In the genomic region with DNA sequence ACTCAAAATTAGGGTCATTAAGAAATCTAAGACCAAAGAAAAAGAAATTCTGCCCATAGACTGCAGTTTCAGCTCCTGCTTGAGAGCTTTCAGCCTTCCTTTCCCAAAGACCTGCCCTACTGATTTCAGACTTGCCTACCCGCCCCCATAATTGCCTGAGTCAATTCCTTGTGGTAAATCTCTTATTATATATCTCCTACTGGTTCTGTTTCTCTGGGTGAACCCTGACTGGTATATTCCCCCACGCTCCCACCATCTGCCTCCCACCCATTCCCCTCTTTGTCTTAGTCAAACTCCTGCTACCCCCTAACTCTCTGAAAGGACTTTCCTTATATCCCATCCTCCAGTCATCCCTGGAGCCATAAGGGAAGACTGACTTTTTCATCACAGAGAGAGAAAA, we compare ENCODE assay signal across 7 cellular contexts.
"Had no signal": no experiment of that assay in that cellular context is flagged by ENCODE, and none has a peak within 500 bp of the region (broad histone marks: within the 10 kb centered on the region; RNA-seq: fewer than 3 reads in every experiment).

No MANE protein-coding gene starts in this region.

- DNase-seq: H9, HCEC 1CT, HFFc6, IMR-90, KG1 had no signal

- H3K4me3 Mint-ChIP-seq: GM23338, H9, HFFc6 had no signal

- ATAC-seq: GM23338, K562 had no signal

- H3K27ac Mint-ChIP-seq: GM23338, H9, HFFc6 had no signal

- H3K9me3 Mint-ChIP-seq: GM23338, HFFc6 had no signal
